In genomic region chr6:26398555-26398954, GRCh38 we compare ENCODE assay signal across 2 cellular contexts.
TF ChIP-seq lines count a peak whose summit lies in the region.

No MANE protein-coding gene starts in this region.

TF ChIP-seq in IMR-90, 13 proteins besides CTCF, POLR2A, EP300 and RAD21:
- TF ChIP-seq USF2 (IDR thresholded peaks at IDR 0.05; ENCODE audit: low read depth, low read length) (no peak), RFX5 (IDR thresholded peaks at IDR 0.05; ENCODE audit: low read depth, low read length) (no peak), RCOR1 (IDR thresholded peaks at IDR 0.05; ENCODE audit: insufficient replicate concordance, low read length) (no peak), BHLHE40 (IDR thresholded peaks at IDR 0.05; ENCODE audit: low read depth, low read length) (no peak), CEBPB (IDR thresholded peaks at IDR 0.05; ENCODE audit: low read depth, low read length) (peak; percentile 41), NFE2L2 (IDR thresholded peaks at IDR 0.05; ENCODE audit: low read depth, low read length) (no peak)

TF ChIP-seq in K562, 482 proteins besides CTCF, POLR2A, EP300 and RAD21:
- 0 out of 2 replicates have a peak, but pooled peaks have one; percentile 25 for TF ChIP-seq CEBPG (CRISPR knock-in tag; IDR thresholded peaks at IDR 0.05)
- peak in 1 of 2 experiments; percentile 72; a peak in 3 of 4 replicates for TF ChIP-seq CEBPG (tag; conservative IDR thresholded peaks at IDR 0.05 in 1 of 2, IDR thresholded peaks at IDR 0.05 in 1 of 2)
- 0 out of 2 replicates have a peak, but pooled peaks have one; percentile 6 for TF ChIP-seq CBFA2T3 (IDR thresholded peaks at IDR 0.05)
- TF ChIP-seq CEBPB (tag; IDR thresholded peaks at IDR 0.05): peak; percentile 87
- TF ChIP-seq MIER1 (IDR thresholded peaks at IDR 0.05; ENCODE audit: low read depth): no peak
- TF ChIP-seq ZNF274 (IDR thresholded peaks at IDR 0.05; ENCODE audit: borderline replicate concordance, low read depth, low read length): no peak
- TF ChIP-seq TAF9B (IDR thresholded peaks at IDR 0.05; ENCODE audit: partially characterized antibody): no peak
- 0 out of 2 replicates have a peak, but pooled peaks have one; percentile 34 for TF ChIP-seq GABPA (tag; conservative IDR thresholded peaks at IDR 0.05; ENCODE audit: low read depth)
- TF ChIP-seq, protein P1, sequence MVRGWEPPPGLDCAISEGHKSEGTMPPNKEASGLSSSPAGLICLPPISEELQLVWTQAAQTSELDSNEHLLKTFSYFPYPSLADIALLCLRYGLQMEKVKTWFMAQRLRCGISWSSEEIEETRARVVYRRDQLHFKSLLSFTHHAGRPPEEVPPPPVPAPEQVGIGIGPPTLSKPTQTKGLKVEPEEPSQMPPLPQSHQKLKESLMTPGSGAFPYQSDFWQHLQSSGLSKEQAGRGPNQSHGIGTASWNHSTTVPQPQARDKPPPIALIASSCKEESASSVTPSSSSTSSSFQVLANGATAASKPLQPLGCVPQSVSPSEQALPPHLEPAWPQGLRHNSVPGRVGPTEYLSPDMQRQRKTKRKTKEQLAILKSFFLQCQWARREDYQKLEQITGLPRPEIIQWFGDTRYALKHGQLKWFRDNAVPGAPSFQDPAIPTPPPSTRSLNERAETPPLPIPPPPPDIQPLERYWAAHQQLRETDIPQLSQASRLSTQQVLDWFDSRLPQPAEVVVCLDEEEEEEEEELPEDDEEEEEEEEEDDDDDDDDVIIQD (CRISPR knock-in tag; IDR thresholded peaks at IDR 0.05): no peak
- TF ChIP-seq L3MBTL2 (IDR thresholded peaks at IDR 0.05): no peak
- TF ChIP-seq ZNF699 (CRISPR knock-in tag; IDR thresholded peaks at IDR 0.05; ENCODE audit: insufficient replicate concordance): no peak
